ENCODE assay signal across 8 cellular contexts in the genomic region with DNA sequence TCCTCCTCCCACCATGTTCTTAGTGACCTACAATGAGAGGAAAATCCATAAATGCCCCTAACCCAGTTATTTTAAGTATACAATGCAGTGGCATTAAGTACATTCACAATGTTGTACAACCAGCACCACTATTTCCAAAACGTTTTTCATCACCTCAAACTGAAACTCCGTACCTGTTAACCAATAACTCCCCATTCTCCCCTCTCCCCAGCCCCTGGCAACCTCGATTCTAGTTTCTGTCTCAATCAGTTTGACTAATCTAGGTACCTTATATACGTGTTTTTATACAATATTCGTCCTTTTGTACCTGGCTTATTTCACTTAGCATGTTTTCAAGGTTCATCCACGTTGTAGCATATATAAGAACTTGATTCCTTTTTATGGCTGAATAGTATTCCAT.
DNase-seq lines count a peak whose midpoint lies in the region; ATAC-seq lines count a peak whose summit lies in the region.
"Not testable (repeated sequence)": the region's sequence is repeated elsewhere in the genome, so short reads cannot be mapped to it uniquely, and the experiment has no call there.

No MANE protein-coding gene starts in this region.

- peak; percentile 75 for ATAC-seq in GM18511 (IDR thresholded peaks at IDR 0.05; ENCODE audit: unreplicated experiment)
- ATAC-seq in GM19025 (IDR thresholded peaks at IDR 0.05; ENCODE audit: low read depth, unreplicated experiment): peak; percentile 60
- peak; percentile 56 for ATAC-seq in HG02610 (IDR thresholded peaks at IDR 0.05; ENCODE audit: unreplicated experiment)
- ATAC-seq in HG02973 (IDR thresholded peaks at IDR 0.05; ENCODE audit: unreplicated experiment): peak; percentile 45
- ATAC-seq in HG03521 (IDR thresholded peaks at IDR 0.05; ENCODE audit: unreplicated experiment): peak; percentile 46
- ATAC-seq in activated naive CD8-positive, alpha-beta T cell treated with anti-CD3 and anti-CD28 coated beads, Interleukin-2, amount 50 U/mL, for 24 hours: peak; percentile 34

- H3K4me1 Mint-ChIP-seq in activated T-cell treated with anti-CD3 and anti-CD28 coated beads, Interleukin-2, amount 50 U/mL, for 24 hours (ENCODE audit: low read depth): peaks cover 23% of the 10 kb centered on the region
- peaks cover 28% of the 10 kb centered on the region for H3K4me1 Mint-ChIP-seq in activated naive CD8-positive, alpha-beta T cell treated with anti-CD3 and anti-CD28 coated beads, Interleukin-2, amount 50 U/mL, for 24 hours
- peaks cover 41% of the 10 kb centered on the region for H3K4me1 Mint-ChIP-seq in stimulated activated naive CD8-positive, alpha-beta T cell treated with anti-CD3 and anti-CD28 coated beads, Interleukin-15, Interleukin-2, amounts not matched to agents 100 ng/mL and 50 ng/mL, for 24 hours (ENCODE audit: low read depth)

- H3K36me3 Mint-ChIP-seq in activated T-cell treated with anti-CD3 and anti-CD28 coated beads, Interleukin-2, amount 50 U/mL, for 24 hours (ENCODE audit: low read depth); activated naive CD8-positive, alpha-beta T cell treated with anti-CD3 and anti-CD28 coated beads, Interleukin-2, amount 50 U/mL, for 24 hours (ENCODE audit: low read depth); stimulated activated naive CD8-positive, alpha-beta T cell treated with anti-CD3 and anti-CD28 coated beads, Interleukin-15, Interleukin-2, amounts not matched to agents 100 ng/mL and 50 ng/mL, for 24 hours (ENCODE audit: low read depth): not testable (repeated sequence)

- DNase-seq in activated T-cell treated with anti-CD3 and anti-CD28 coated beads, Interleukin-2, amount 50 U/mL, for 24 hours; activated naive CD8-positive, alpha-beta T cell treated with anti-CD3 and anti-CD28 coated beads, Interleukin-2, amount 50 U/mL, for 24 hours: not testable (repeated sequence)

- H3K9me3 Mint-ChIP-seq in activated T-cell treated with anti-CD3 and anti-CD28 coated beads, Interleukin-2, amount 50 U/mL, for 24 hours; activated naive CD8-positive, alpha-beta T cell treated with anti-CD3 and anti-CD28 coated beads, Interleukin-2, amount 50 U/mL, for 24 hours; stimulated activated naive CD8-positive, alpha-beta T cell treated with anti-CD3 and anti-CD28 coated beads, Interleukin-15, Interleukin-2, amounts not matched to agents 100 ng/mL and 50 ng/mL, for 24 hours: not testable (repeated sequence)

- not testable (repeated sequence) for H3K4me3 Mint-ChIP-seq in activated T-cell treated with anti-CD3 and anti-CD28 coated beads, Interleukin-2, amount 50 U/mL, for 24 hours; activated naive CD8-positive, alpha-beta T cell treated with anti-CD3 and anti-CD28 coated beads, Interleukin-2, amount 50 U/mL, for 24 hours
- peak overlapping the region; percentile 20 for H3K4me3 Mint-ChIP-seq in stimulated activated naive CD8-positive, alpha-beta T cell treated with anti-CD3 and anti-CD28 coated beads, Interleukin-15, Interleukin-2, amounts not matched to agents 100 ng/mL and 50 ng/mL, for 24 hours

- H3K27ac Mint-ChIP-seq in activated T-cell treated with anti-CD3 and anti-CD28 coated beads, Interleukin-2, amount 50 U/mL, for 24 hours: peak overlapping the region; percentile 83
- H3K27ac Mint-ChIP-seq in activated naive CD8-positive, alpha-beta T cell treated with anti-CD3 and anti-CD28 coated beads, Interleukin-2, amount 50 U/mL, for 24 hours: peak overlapping the region; percentile 82
- H3K27ac Mint-ChIP-seq in stimulated activated naive CD8-positive, alpha-beta T cell treated with anti-CD3 and anti-CD28 coated beads, Interleukin-15, Interleukin-2, amounts not matched to agents 100 ng/mL and 50 ng/mL, for 24 hours: peak overlapping the region; percentile 76

- not testable (repeated sequence) for H3K27me3 Mint-ChIP-seq in activated T-cell treated with anti-CD3 and anti-CD28 coated beads, Interleukin-2, amount 50 U/mL, for 24 hours; activated naive CD8-positive, alpha-beta T cell treated with anti-CD3 and anti-CD28 coated beads, Interleukin-2, amount 50 U/mL, for 24 hours; stimulated activated naive CD8-positive, alpha-beta T cell treated with anti-CD3 and anti-CD28 coated beads, Interleukin-15, Interleukin-2, amounts not matched to agents 100 ng/mL and 50 ng/mL, for 24 hours
